8 cellular contexts compared by ENCODE assay signal in genomic region chr10:77387701-77388100, GRCh38.
DNase-seq lines count a peak whose midpoint lies in the region; ATAC-seq and TF ChIP-seq lines count a peak whose summit lies in the region.
"Not testable (repeated sequence)": the region's sequence is repeated elsewhere in the genome, so short reads cannot be mapped to it uniquely, and the experiment has no call there.

No MANE protein-coding gene starts in this region.

- TF ChIP-seq POLR2A in IMR-90 (IDR thresholded peaks at IDR 0.05; ENCODE audit: low read depth, low read length); uterus (IDR thresholded peaks at IDR 0.05): not testable (repeated sequence)

- peak overlapping the region; percentile 14; the same call in 1 of the 2 replicates for H2BK120ac ChIP-seq in IMR-90 (ENCODE audit: low read depth, low read length)

- ATAC-seq in IMR-90 (ENCODE audit: low read depth), result not testable (repeated sequence)

- dilution Hi-C loops in IMR-90 (cut with HindIII; ENCODE audit: low sequenced_read_pairs, unreplicated experiment), result not testable (repeated sequence)

- CTCF ChIA-PET in Caco-2 (lab: Charles Lee), result interaction anchor here (1.0 to 1.3 kb wide), 5 partner anchors 23 to 250 kb away, joined by 3 to 5 read pairs (median 3); partner anchors contain the start of gene KCNMA1
- CTCF ChIA-PET in IMR-90 (lab: Yijun Ruan, JAX), result interaction anchor here (1.6 kb wide), 1 partner anchor 13 kb away, joined by 5 read pairs; no protein-coding TSS in a partner anchor

- not testable (repeated sequence) for H3K9me3 Mint-ChIP-seq in Caco-2 (ENCODE audit: unreplicated experiment)

- not testable (repeated sequence) for H2AFZ ChIP-seq in IMR-90 (replicated peaks; ENCODE audit: low read length, poor library complexity); osteoblast (ENCODE audit: low read length)

- H3K9ac ChIP-seq in IMR-90 (ENCODE audit: low read depth, low read length); stomach smooth muscle (ENCODE audit: low read length in 2 of 2): not testable (repeated sequence)

- H3K4me3 Mint-ChIP-seq in Caco-2 (ENCODE audit: unreplicated experiment), result peak overlapping the region; percentile 64

- peak overlapping the region; percentile 11; the same call in 1 of the 2 replicates for H3K23ac ChIP-seq in IMR-90 (ENCODE audit: low read depth, low read length)

- peak overlapping the region; percentile 37 for H3K4ac ChIP-seq in IMR-90 (ENCODE audit: low read depth, low read length)

- TF ChIP-seq RAD21 in IMR-90 (IDR thresholded peaks at IDR 0.05; ENCODE audit: low read length), result not testable (repeated sequence)

- not testable (repeated sequence) for TF ChIP-seq CTCF in Caco-2 (IDR thresholded peaks at IDR 0.05; ENCODE audit: insufficient read depth in 1 of 2, low read depth in 1 of 2, low read length in 1 of 2, severe bottlenecking in 1 of 2, unreplicated experiment in 1 of 2); IMR-90 (conservative IDR thresholded peaks at IDR 0.05; ENCODE audit: low read depth, low read length); osteoblast (IDR thresholded peaks at IDR 0.05; ENCODE audit: extremely low read depth, low read depth, low read length); uterus (IDR thresholded peaks at IDR 0.05)

- WGBS in IMR-90 (ENCODE audit: extremely low coverage in 2 of 2, insufficient read length in 1 of 2), 2 experiments, result 100% methylated on average over 2 of the region's 2 CpGs; no CpG with 5 or more reads in 1 of the 2 experiments

- H4K8ac ChIP-seq in IMR-90 (ENCODE audit: low read depth in 2 of 2, low read length in 2 of 2), result peak overlapping the region in 1 of 2 experiments; percentile 71; a peak in 2 of 4 replicates

- peak overlapping the region; percentile 44; the same call in 1 of the 2 replicates for H2AK5ac ChIP-seq in IMR-90 (ENCODE audit: low read depth, low read length)

- not testable (repeated sequence) for H3K36me3 ChIP-seq in Caco-2 (ENCODE audit: control insufficient read depth, insufficient read depth, low read length); IMR-90 (ENCODE audit: control insufficient read depth, insufficient read depth, low read length); osteoblast (ENCODE audit: insufficient read depth, low read length); stomach smooth muscle (ENCODE audit: control insufficient read depth in 2 of 2, insufficient read depth in 2 of 2, low read length in 2 of 2); uterus

- peaks cover 24% of the 10 kb centered on the region for H3K9me1 ChIP-seq in IMR-90 (ENCODE audit: insufficient read depth, low read length)

- not testable (repeated sequence) for H2AK9ac ChIP-seq in IMR-90 (replicated peaks; ENCODE audit: low read depth, low read length, poor library complexity)

- H3K27me3 Mint-ChIP-seq in Caco-2 (ENCODE audit: insufficient read depth, unreplicated experiment), result not testable (repeated sequence)

- intact Hi-C loops in Caco-2 (cut with micrococcal nuclease; ENCODE audit: unreplicated experiment), result loop anchor here (1.0 to 5.0 kb wide), 6 partner anchors 44 to 200 kb away; no protein-coding TSS in a partner anchor
- intact Hi-C loops in IMR-90 (cut with micrococcal nuclease); uterus (cut with DNase I; ENCODE audit: low total_unique reads): not testable (repeated sequence)

- H3K9me3 ChIP-seq in Caco-2; IMR-90 (ENCODE audit: control insufficient read depth, insufficient read depth, low read length); osteoblast (ENCODE audit: low read depth, low read length); stomach smooth muscle (ENCODE audit: control insufficient read depth in 2 of 2, low read length in 2 of 2); uterus: not testable (repeated sequence)

- BruUV-seq in Caco-2 (replicated peaks; lab: Mats Ljungman, UMichigan); IMR-90 (replicated peaks; lab: Mats Ljungman, UMichigan): not testable (repeated sequence)

- H3K4me1 Mint-ChIP-seq in Caco-2 (ENCODE audit: low read depth, unreplicated experiment), result peaks cover 53% of the 10 kb centered on the region

- peak overlapping the region; percentile 96 for H3K27ac Mint-ChIP-seq in Caco-2 (ENCODE audit: unreplicated experiment)

- not testable (repeated sequence) for H2BK5ac ChIP-seq in IMR-90 (ENCODE audit: low read depth, low read length, poor library complexity, severe bottlenecking)

- in situ Hi-C loops in IMR-90 (cut with MboI; ENCODE audit: low sequenced_read_pairs), result not testable (repeated sequence)

- H4K20me1 ChIP-seq in IMR-90 (ENCODE audit: insufficient read depth, low read length); osteoblast (ENCODE audit: insufficient read depth, low read length): not testable (repeated sequence)

- H3K14ac ChIP-seq in IMR-90 (replicated peaks; ENCODE audit: low read depth, low read length), result not testable (repeated sequence)

- H3K27me3 ChIP-seq in Caco-2 (replicated peaks; ENCODE audit: control insufficient read depth, insufficient read depth, low read length); IMR-90 (ENCODE audit: control insufficient read depth, insufficient read depth, low read length); osteoblast (ENCODE audit: insufficient read depth, low read length); stomach smooth muscle (ENCODE audit: control insufficient read depth in 1 of 2, insufficient read depth in 2 of 2, low read length in 2 of 2); uterus: not testable (repeated sequence)

- peaks cover 61% of the 10 kb centered on the region for H3K4me1 ChIP-seq in Caco-2
- H3K4me1 ChIP-seq in IMR-90 (ENCODE audit: control insufficient read depth, insufficient read depth, low read length), result peaks cover 21% of the 10 kb centered on the region
- peaks cover 51% of the 10 kb centered on the region for H3K4me1 ChIP-seq in osteoblast (ENCODE audit: insufficient read depth, low read length)
- peaks cover 55% of the 10 kb centered on the region for H3K4me1 ChIP-seq in stomach smooth muscle (ENCODE audit: control insufficient read depth, insufficient read depth, low read length)
- H3K4me1 ChIP-seq in uterus, result peaks cover 7 to 15% of the 10 kb centered on the region in 2 donors

- POLR2A ChIA-PET in Caco-2 (lab: Charles Lee); IMR-90 (lab: Charles Lee; ENCODE audit: unreplicated experiment): not testable (repeated sequence)

- peak overlapping the region; percentile 13; the same call in 1 of the 3 replicates for H2BK15ac ChIP-seq in IMR-90 (ENCODE audit: low read depth, low read length)

- H3K18ac ChIP-seq in IMR-90 (ENCODE audit: low read depth, low read length), result not testable (repeated sequence)

- H3K79me2 ChIP-seq in osteoblast (ENCODE audit: insufficient read depth, low read length), result peaks cover 13% of the 10 kb centered on the region

- H3K79me1 ChIP-seq in IMR-90 (ENCODE audit: low read depth in 1 of 2, low read length in 2 of 2), result peaks cover 0 to 25% of the 10 kb centered on the region in 2 experiments; a peak in 2 of 4 replicates

- H3K27ac ChIP-seq in IMR-90 (ENCODE audit: insufficient read depth, low read length), result not testable (repeated sequence)
- H3K27ac ChIP-seq in angular gyrus (ENCODE audit: low read depth, low read length), result peak overlapping the region; percentile 50
- peak overlapping the region; percentile 12 for H3K27ac ChIP-seq in cingulate gyrus (ENCODE audit: low read depth, low read length)
- H3K27ac ChIP-seq in osteoblast (ENCODE audit: low read depth, low read length), result peak overlapping the region; percentile 74
- peak overlapping the region; percentile 75 for H3K27ac ChIP-seq in stomach smooth muscle (ENCODE audit: low read length)
- peak overlapping the region; percentile 82 to 89 for H3K27ac ChIP-seq in uterus

- H3K36me3 Mint-ChIP-seq in Caco-2 (ENCODE audit: insufficient read depth, unreplicated experiment), result not testable (repeated sequence)

- not testable (repeated sequence) for H3K4me2 ChIP-seq in IMR-90 (ENCODE audit: low read depth, low read length); osteoblast (ENCODE audit: insufficient read depth, low read length)

- H4K91ac ChIP-seq in IMR-90 (ENCODE audit: insufficient read depth, low read depth, low read length), result not testable (repeated sequence)

- H3K56ac ChIP-seq in IMR-90 (ENCODE audit: extremely low read depth, insufficient read depth, low read length), result 0 out of 2 replicates have a peak overlapping the region, but pooled peaks have one; percentile 23

- not testable (repeated sequence) for H3K4me3 ChIP-seq in Caco-2 (ENCODE audit: low read depth, low read length); IMR-90 (ENCODE audit: insufficient read depth, low read depth, low read length); osteoblast (ENCODE audit: insufficient read depth, low read length); stomach smooth muscle (ENCODE audit: low read length in 2 of 2); uterus

- peak; percentile 56 to 68 for DNase-seq in Caco-2
- DNase-seq in IMR-90; osteoblast (ENCODE audit: insufficient read length, low spot score, missing footprints); uterus: not testable (repeated sequence)
- DNase-seq in fibroblast of peridontal ligament (ENCODE audit: extremely low read depth), result peak; percentile 33

- H2BK20ac ChIP-seq in IMR-90 (ENCODE audit: low read depth, low read length), result peak overlapping the region; percentile 41; the same call in 1 of the 2 replicates

- not testable (repeated sequence) for H4K5ac ChIP-seq in IMR-90 (ENCODE audit: low read depth, low read length)
